In the genomic region with DNA sequence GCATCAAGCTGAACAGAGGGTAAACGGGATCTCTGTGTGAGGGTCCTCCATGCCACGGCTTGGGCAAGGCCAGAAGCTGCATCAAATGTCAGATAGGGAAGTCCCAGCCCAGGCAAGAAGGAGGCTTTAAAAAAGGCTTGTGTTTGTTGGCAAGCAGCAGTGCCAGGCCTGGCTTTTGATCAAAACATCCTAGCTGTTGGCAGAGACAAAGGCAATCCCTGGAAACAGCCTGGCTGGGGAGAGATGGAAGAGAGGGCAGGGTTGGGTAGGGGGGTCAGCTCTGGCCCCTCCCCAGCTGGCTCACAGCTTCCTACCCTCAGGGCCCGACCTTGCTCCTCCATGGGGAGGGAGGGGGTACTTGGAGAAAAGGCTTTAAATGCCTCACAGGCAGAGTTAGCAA, we compare ENCODE assay signal across 22 cellular contexts.
A peak's percentile ranks its signal among the peaks of the same experiment; 100 is the strongest.
DNase-seq lines count a peak whose midpoint lies in the region; ATAC-seq and TF ChIP-seq lines count a peak whose summit lies in the region.
"Had no signal": no experiment of that assay in that cellular context is flagged by ENCODE, and none has a peak within 500 bp of the region (broad histone marks: within the 10 kb centered on the region; RNA-seq: fewer than 3 reads in every experiment).

No MANE protein-coding gene starts in this region.

- intact Hi-C loops in Right ventricle myocardium inferior (cut with DNase I) (no loop called here), left ventricle myocardium inferior (cut with micrococcal nuclease) (no loop called here), upper lobe of right lung (cut with DNase I) (no loop called here)

- TF ChIP-seq CTCF in left ventricle myocardium inferior (IDR thresholded peaks at IDR 0.05; ENCODE audit: borderline replicate concordance) (no peak), upper lobe of right lung (IDR thresholded peaks at IDR 0.05) (no peak), osteoblast (IDR thresholded peaks at IDR 0.05; ENCODE audit: extremely low read depth, low read depth, low read length) (no peak)

- H3K4me1 ChIP-seq in left ventricle myocardium inferior: no peaks in the 10 kb centered on the region
- no peaks in the 10 kb centered on the region for H3K4me1 ChIP-seq in upper lobe of right lung
- no peaks in the 10 kb centered on the region for H3K4me1 ChIP-seq in osteoblast (ENCODE audit: insufficient read depth, low read length)
- H3K4me1 ChIP-seq: A549; BLaER1 treated with 17β-estradiol and CSF1 and Interleukin-3, amounts not matched to agents 10 nM and 100 nM; SJSA1; spleen; uterus had no signal

- no peak overlapping the region for H2AFZ ChIP-seq in osteoblast (ENCODE audit: low read length)
- H2AFZ ChIP-seq: PC-9 had no signal

- H3K36me3 ChIP-seq in left ventricle myocardium inferior (no peaks in the 10 kb centered on the region), upper lobe of right lung (no peaks in the 10 kb centered on the region), osteoblast (ENCODE audit: insufficient read depth, low read length) (no peaks in the 10 kb centered on the region)
- H3K36me3 ChIP-seq: BLaER1 treated with 17β-estradiol and CSF1 and Interleukin-3, amounts not matched to agents 10 nM and 100 nM; SJSA1; spleen; uterus had no signal

- DNase-seq in Right ventricle myocardium inferior (ENCODE audit: missing footprints) (no peak), left ventricle myocardium inferior (no peak), amygdala (lab: John Stamatoyannopoulos, UW) (peak in 35 of 56 donors; percentile 8 to 61 (median 27)), hippocampal formation (lab: John Stamatoyannopoulos, UW) (peak; percentile 26 to 34), upper lobe of right lung (peak; percentile 39), osteoblast (ENCODE audit: insufficient read length, low spot score, missing footprints) (no peak)
- DNase-seq: activated CD8-positive, alpha-beta memory T cell treated with anti-CD3 and anti-CD28 coated beads for 24 hours; activated T-cell treated with anti-CD3 and anti-CD28 coated beads, Interleukin-2, amount 50 U/mL, for 48 hours; cortex of kidney; IMR-90; NCI-H2081 treated with DMSO at 0.1 percent for 48 hours; NCI-H774; nephron progenitor cell; PC-9; stimulated activated CD4-positive, alpha-beta T cell treated with anti-CD3 and anti-CD28 coated beads, Interleukin-4, amount 100 ng/mL, for 4 hours; uterus had no signal

- no peaks in the 10 kb centered on the region for H3K79me2 ChIP-seq in osteoblast (ENCODE audit: insufficient read depth, low read length)

- H3K9me3 ChIP-seq in left ventricle myocardium inferior (replicated peaks): no peaks in the 10 kb centered on the region
- H3K9me3 ChIP-seq in upper lobe of right lung: no peaks in the 10 kb centered on the region
- no peaks in the 10 kb centered on the region for H3K9me3 ChIP-seq in osteoblast (ENCODE audit: low read depth, low read length)
- H3K9me3 ChIP-seq: SJSA1, uterus had no signal

- ATAC-seq in Right ventricle myocardium inferior (peak; percentile 44), upper lobe of right lung (no peak), HG02885 (IDR thresholded peaks at IDR 0.05; ENCODE audit: poor library complexity, unreplicated experiment) (no peak), HG03045 (IDR thresholded peaks at IDR 0.05; ENCODE audit: unreplicated experiment) (no peak)
- ATAC-seq: A549 had no signal

- no peaks in the 10 kb centered on the region for H4K20me1 ChIP-seq in osteoblast (ENCODE audit: insufficient read depth, low read length)

- H3K27me3 ChIP-seq in left ventricle myocardium inferior (ENCODE audit: low read depth): peaks cover 78% of the 10 kb centered on the region
- no peaks in the 10 kb centered on the region for H3K27me3 ChIP-seq in upper lobe of right lung
- H3K27me3 ChIP-seq in osteoblast (ENCODE audit: insufficient read depth, low read length): no peaks in the 10 kb centered on the region
- H3K27me3 ChIP-seq: uterus had no signal

- H3K4me2 ChIP-seq in osteoblast (ENCODE audit: insufficient read depth, low read length): no peak overlapping the region
- H3K4me2 ChIP-seq: A549; BLaER1 treated with 17β-estradiol and CSF1 and Interleukin-3, amounts not matched to agents 10 nM and 100 nM; PC-9 had no signal

- no peak overlapping the region for H3K4me3 ChIP-seq in left ventricle myocardium inferior
- no peak overlapping the region for H3K4me3 ChIP-seq in upper lobe of right lung
- H3K4me3 ChIP-seq in osteoblast (ENCODE audit: insufficient read depth, low read length): no peak overlapping the region
- H3K4me3 ChIP-seq: A549; BLaER1 treated with 17β-estradiol and CSF1 and Interleukin-3, amounts not matched to agents 10 nM and 100 nM; PC-9; SJSA1; spleen; uterus had no signal

- H3K27ac ChIP-seq in left ventricle myocardium inferior (replicated peaks): no peak overlapping the region
- H3K27ac ChIP-seq in upper lobe of right lung: no peak overlapping the region
- no peak overlapping the region for H3K27ac ChIP-seq in osteoblast (ENCODE audit: low read depth, low read length)
- H3K27ac ChIP-seq: A549; BLaER1 treated with 17β-estradiol and CSF1 and Interleukin-3, amounts not matched to agents 10 nM and 100 nM; PC-9; SJSA1; spleen; uterus had no signal

Comparison
In these comparisons a context has a peak if more than half of its experiments do, and no peak if none do; other contexts are left out.
1. DNase-seq: peak in amygdala (35 of 56), hippocampal formation (2 of 2) and upper lobe of right lung (single experiment); none in Right ventricle myocardium inferior (single experiment), left ventricle myocardium inferior (single experiment) and osteoblast (single experiment).